Comparison of ENCODE assay signal across 22 cellular contexts in the genomic region with DNA sequence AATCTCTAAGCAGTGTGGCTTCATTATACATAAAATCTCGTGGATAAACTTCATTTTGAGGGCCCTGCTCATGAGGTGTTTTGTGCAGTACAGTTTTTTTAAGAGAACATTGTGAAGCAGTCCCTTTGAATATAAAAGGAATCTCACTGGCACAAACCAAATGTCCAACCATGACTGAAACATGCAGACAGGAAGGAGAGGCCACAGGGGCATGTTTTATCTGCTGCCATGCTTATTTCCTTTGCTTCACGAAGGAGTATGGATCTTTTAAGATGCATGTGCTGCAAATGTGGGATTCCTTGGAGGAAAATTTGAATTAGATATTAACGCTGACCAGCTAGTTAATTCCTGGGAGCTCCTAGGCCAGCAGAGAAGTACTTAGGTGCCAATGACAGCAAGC.
"Had no signal": no experiment of that assay in that cellular context is flagged by ENCODE, and none has a peak within 500 bp of the region (broad histone marks: within the 10 kb centered on the region; RNA-seq: fewer than 3 reads in every experiment).

No MANE protein-coding gene starts in this region.

- H3K36me3 Mint-ChIP-seq: activated naive CD4-positive, alpha-beta T cell treated with anti-CD3 and anti-CD28 coated beads, Interleukin-2, amount 50 U/mL, for 72 hours had no signal

- H3K27me3 ChIP-seq: hepatocyte, SJCRH30, stomach, testis, upper lobe of right lung had no signal

- H2AFZ ChIP-seq: hepatocyte had no signal

- FAIRE-seq: colon had no signal

- H3K4me1 ChIP-seq: SJCRH30 had no signal

- ATAC-seq: activated CD4-positive, CD25-positive, alpha-beta regulatory T cell treated with anti-CD3 and anti-CD28 coated beads, Interleukin-2, amount 50 U/mL, for 24 hours; activated naive CD4-positive, alpha-beta T cell treated with anti-CD3 and anti-CD28 coated beads, Interleukin-2, amount 50 U/mL, for 72 hours; activated T-cell treated with anti-CD3 and anti-CD28 coated beads, Interleukin-2, amount 50 U/mL, for 72 hours; upper lobe of right lung had no signal

- H3K27ac ChIP-seq: hepatocyte, SJCRH30, testis, upper lobe of right lung had no signal

- H3K9me3 ChIP-seq: SJCRH30, stomach, testis, upper lobe of right lung had no signal

- H3K36me3 ChIP-seq: stomach had no signal

- DNase-seq: activated CD4-positive, alpha-beta T cell treated with anti-CD3 and anti-CD28 coated beads, Interleukin-2, amount 50 U/mL, for 1 hour; activated gamma-delta T cell; activated T-cell treated with anti-CD3 and anti-CD28 coated beads, Interleukin-2, amount 50 U/mL, for 72 hours; caudate nucleus; erythroblast; occipital lobe; posterior cingulate gyrus; retina; SJCRH30; stimulated activated CD4-positive, alpha-beta T cell treated with anti-CD3 and anti-CD28 coated beads, Interleukin-15, amount 100 ng/mL, for 24 hours; stimulated activated CD4-positive, alpha-beta T cell treated with anti-CD3 and anti-CD28 coated beads, Interleukin-2, amount 100 ng/mL, for 48 hours; stomach; T1000; testis; upper lobe of right lung had no signal

- H3K4me2 ChIP-seq: hepatocyte had no signal

- H3K27ac Mint-ChIP-seq: activated naive CD4-positive, alpha-beta T cell treated with anti-CD3 and anti-CD28 coated beads, Interleukin-2, amount 50 U/mL, for 72 hours; activated T-cell treated with anti-CD3 and anti-CD28 coated beads, Interleukin-2, amount 50 U/mL, for 72 hours had no signal

- H3K4me3 Mint-ChIP-seq: activated T-cell treated with anti-CD3 and anti-CD28 coated beads, Interleukin-2, amount 50 U/mL, for 72 hours; mesothelial cell of epicardium had no signal

- H3K79me2 ChIP-seq: hepatocyte had no signal

- H3K9me3 Mint-ChIP-seq: activated naive CD4-positive, alpha-beta T cell treated with anti-CD3 and anti-CD28 coated beads, Interleukin-2, amount 50 U/mL, for 72 hours; activated T-cell treated with anti-CD3 and anti-CD28 coated beads, Interleukin-2, amount 50 U/mL, for 72 hours; mesothelial cell of epicardium had no signal

- H3K4me3 ChIP-seq: hepatocyte, lung, SJCRH30, skin epidermis, stomach, testis, upper lobe of right lung had no signal
